ENCODE assay signal across 23 cellular contexts in the genomic region with DNA sequence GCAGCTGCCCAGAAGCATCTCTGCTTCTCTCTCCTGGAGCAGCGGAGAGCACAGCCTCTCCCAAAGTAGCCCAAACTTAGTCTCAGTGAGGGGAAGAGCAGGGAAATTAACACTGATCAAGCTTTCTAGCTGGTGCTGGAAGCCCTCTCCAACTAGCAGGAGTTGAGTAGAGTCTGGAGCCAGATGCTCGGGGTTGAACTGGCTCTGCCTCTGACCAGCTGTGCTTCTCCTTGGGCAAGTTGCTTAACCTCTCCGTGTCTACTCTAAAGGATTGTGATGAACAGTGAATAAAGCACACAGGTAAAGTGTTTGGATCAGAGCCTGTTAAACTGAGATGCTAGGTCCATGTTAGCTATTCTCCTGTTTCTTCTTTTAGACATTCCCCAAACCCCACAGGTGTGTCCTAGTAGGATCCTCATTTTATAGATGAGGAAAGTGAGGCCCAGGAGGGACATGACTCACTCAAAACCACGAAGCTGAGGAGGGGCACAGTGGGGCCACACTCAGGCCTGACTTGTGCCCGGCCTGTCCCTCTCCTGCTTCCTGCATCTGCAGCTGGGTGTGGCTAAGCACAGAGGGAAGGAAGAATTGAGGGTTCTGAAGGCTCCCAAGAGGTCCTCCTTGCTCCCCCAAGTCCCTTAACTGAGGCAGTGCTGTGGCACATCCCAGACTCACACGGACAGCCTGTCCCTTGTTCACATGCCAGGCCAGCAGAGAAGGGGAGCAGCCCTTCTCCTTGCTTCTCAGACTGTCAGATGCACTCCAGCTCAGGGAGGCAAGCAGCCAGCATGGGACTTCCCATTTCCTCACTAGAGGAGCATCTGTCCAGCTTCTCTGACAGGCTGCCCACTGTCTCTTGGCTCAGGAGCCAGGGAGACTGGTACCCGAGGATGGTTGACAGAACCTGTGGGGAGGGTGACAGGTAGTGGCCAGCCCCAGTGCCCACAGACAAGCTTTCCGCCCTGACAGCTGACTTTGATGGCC.
"Had no signal": no experiment of that assay in that cellular context is flagged by ENCODE, and none has a peak within 500 bp of the region (broad histone marks: within the 10 kb centered on the region; RNA-seq: fewer than 3 reads in every experiment).

No MANE protein-coding gene starts in this region.

- H3K36me3 ChIP-seq: brain microvascular endothelial cell, colonic mucosa, heart right ventricle, ovary, right lobe of liver, upper lobe of left lung had no signal

- H3K9me3 ChIP-seq: colonic mucosa, heart right ventricle, mucosa of descending colon, ovary, right lobe of liver, testis, upper lobe of left lung had no signal

- H3K27ac ChIP-seq: brain microvascular endothelial cell, colonic mucosa, heart right ventricle, ovary, right lobe of liver, testis, upper lobe of left lung, VCaP had no signal

- ATAC-seq: activated T-cell treated with anti-CD3 and anti-CD28 coated beads, Interleukin-2, amount 50 U/mL, for 4 hours; heart right ventricle; left ventricle myocardium superior; mucosa of descending colon; right lobe of liver; stimulated activated memory B cell treated with anti-CD40 and anti-IgM and Interleukin-4, amounts not matched to agents 10 μg/mL and 1 μg/mL and 100 μg/mL, for 72 hours; T-helper 17 cell had no signal

- H3K4me1 ChIP-seq: colonic mucosa, heart right ventricle, right lobe of liver, testis, upper lobe of left lung had no signal

- DNase-seq: activated CD4-positive, alpha-beta T cell treated with anti-CD3 and anti-CD28 coated beads, Interleukin-2, amount 50 U/mL, for 1 hour; activated CD4-positive, CD25-positive, alpha-beta regulatory T cell treated with anti-CD3 and anti-CD28 coated beads, Interleukin-2, amount 50 U/mL, for 72 hours; activated CD8-positive, alpha-beta memory T cell treated with anti-CD3 and anti-CD28 coated beads, Interleukin-2, amount 50 U/mL, for 4 hours; activated effector memory CD4-positive, alpha-beta T cell treated with anti-CD3 and anti-CD28 coated beads, Interleukin-2, amount 50 U/mL, for 16 hours; activated naive CD4-positive, alpha-beta T cell treated with anti-CD3 and anti-CD28 coated beads, Interleukin-2, amount 50 U/mL, for 16 hours; activated T-cell treated with anti-CD3 and anti-CD28 coated beads, Interleukin-2, amount 50 U/mL, for 4 hours; aorta; brain microvascular endothelial cell; colonic mucosa; heart right ventricle; kidney glomerular epithelial cell; left ventricle myocardium superior; mesenchymal stem cell; mucosa of descending colon; naive B cell; ovary; right lobe of liver; stimulated activated CD4-positive, alpha-beta T cell treated with anti-CD3 and anti-CD28 coated beads, Interleukin-4, amount 100 ng/mL, for 4 hours; T-helper 17 cell; testis; upper lobe of left lung had no signal

- H3K4me3 ChIP-seq: colonic mucosa, heart right ventricle, mucosa of descending colon, ovary, right lobe of liver, testis, upper lobe of left lung had no signal

- H3K27me3 ChIP-seq: brain microvascular endothelial cell, colonic mucosa, ovary, right lobe of liver, testis, upper lobe of left lung had no signal
